8 cellular contexts compared by ENCODE assay signal in genomic region chr10:23067939-23068775, GRCh38.
A peak's percentile ranks its signal among the peaks of the same experiment; 100 is the strongest.
DNase-seq lines count a peak whose midpoint lies in the region; ATAC-seq and TF ChIP-seq lines count a peak whose summit lies in the region.

No MANE protein-coding gene starts in this region.

- ATAC-seq in HG03066 (IDR thresholded peaks at IDR 0.05; ENCODE audit: low read depth, unreplicated experiment) = peak; percentile 80

- TF ChIP-seq CTCF in GM12874 (IDR thresholded peaks at IDR 0.05; ENCODE audit: insufficient read depth, low read depth, low read length) = peak; percentile 80

- peak; percentile 26 to 79 for DNase-seq in NCI-H526 (lab: John Stamatoyannopoulos, UW)
- peak; percentile 75 to 77 for DNase-seq in activated CD4-positive, alpha-beta T cell treated with anti-CD3 and anti-CD28 coated beads, Interleukin-2, amount 50 U/mL, for 48 hours
- DNase-seq in ecto neural progenitor cell (ENCODE audit: low spot score) = peak; percentile 83
- peak; percentile 91 for DNase-seq in medulla oblongata (ENCODE audit: extremely low spot score)
- DNase-seq in stimulated activated CD8-positive, alpha-beta memory T cell treated with anti-CD3 and anti-CD28 coated beads, Interleukin-15, amount 100 ng/mL, for 24 hours (ENCODE audit: low read depth) = peak; percentile 42
- DNase-seq in SKM-1 (lab: John Stamatoyannopoulos, UW; ENCODE audit: unreplicated experiment) = no peak
